Comparison of ENCODE assay signal across 18 cellular contexts in genomic region chr10:1156921-1157614, GRCh38.
DNase-seq lines count a peak whose midpoint lies in the region; ATAC-seq and TF ChIP-seq lines count a peak whose summit lies in the region.
"Had no signal": no experiment of that assay in that cellular context is flagged by ENCODE, and none has a peak within 500 bp of the region (broad histone marks: within the 10 kb centered on the region; RNA-seq: fewer than 3 reads in every experiment).

No MANE protein-coding gene starts in this region.

- H3K9me3 ChIP-seq in CD4-positive, alpha-beta T cell (ENCODE audit: control insufficient read depth, low read length): no peaks in the 10 kb centered on the region
- H3K9me3 ChIP-seq: A549 had no signal

- peak; percentile 37 for DNase-seq in activated effector memory CD4-positive, alpha-beta T cell treated with anti-CD3 and anti-CD28 coated beads, Interleukin-2, amount 50 U/mL, for 16 hours
- DNase-seq in activated effector memory CD4-positive, alpha-beta T cell treated with Interleukin-2 at 50 U/mL for 16 hours: no peak
- DNase-seq in ecto neural progenitor cell (ENCODE audit: low spot score) (peak; percentile 36), osteocyte (ENCODE audit: extremely low spot score, unreplicated experiment) (peak; percentile 71)
- DNase-seq in CD4-positive, alpha-beta T cell: no peak
- DNase-seq: DMS79; KG1; NCI-H1092; NCI-H345; NCI-H526 treated with DMSO at 0.1 percent for 48 hours; NK-92 treated with Interleukin-12 subunit alpha and Interleukin-12 subunit beta, amount 100 ng/mL, for 24 hours; OCI-M1 had no signal

- CTCF ChIA-PET in CD4-positive, alpha-beta T cell (lab: Charles Lee): no interaction called here

- H3K4me3 Mint-ChIP-seq in osteocyte (ENCODE audit: unreplicated experiment): no peak overlapping the region
- no peak overlapping the region for H3K4me3 Mint-ChIP-seq in CD4-positive, alpha-beta T cell

- H3K27me3 ChIP-seq in CD4-positive, alpha-beta T cell (ENCODE audit: control insufficient read depth, insufficient read depth, low read length): no peaks in the 10 kb centered on the region

- no peaks in the 10 kb centered on the region for H3K9me3 Mint-ChIP-seq in osteocyte (ENCODE audit: unreplicated experiment)
- H3K9me3 Mint-ChIP-seq in CD4-positive, alpha-beta T cell: no peaks in the 10 kb centered on the region

- POLR2A ChIA-PET in CD4-positive, alpha-beta T cell (lab: Charles Lee): no interaction called here

- no peak for TF ChIP-seq CTCF in osteocyte (IDR thresholded peaks at IDR 0.05)
- no peak for TF ChIP-seq CTCF in CD4-positive, alpha-beta T cell (IDR thresholded peaks at IDR 0.05)

- H3K27ac ChIP-seq in CD4-positive, alpha-beta T cell (ENCODE audit: low read depth, low read length): no peak overlapping the region
- H3K27ac ChIP-seq: A549, HL-60, RWPE1 had no signal

- H3K36me3 Mint-ChIP-seq in osteocyte (ENCODE audit: unreplicated experiment): no peaks in the 10 kb centered on the region
- no peaks in the 10 kb centered on the region for H3K36me3 Mint-ChIP-seq in CD4-positive, alpha-beta T cell (ENCODE audit: low read depth)

- no peaks in the 10 kb centered on the region for H3K4me1 Mint-ChIP-seq in osteocyte (ENCODE audit: unreplicated experiment)
- no peaks in the 10 kb centered on the region for H3K4me1 Mint-ChIP-seq in CD4-positive, alpha-beta T cell (ENCODE audit: low read depth)

- H3K27ac Mint-ChIP-seq in osteocyte (ENCODE audit: unreplicated experiment): no peak overlapping the region
- no peak overlapping the region for H3K27ac Mint-ChIP-seq in CD4-positive, alpha-beta T cell

- H3K27me3 Mint-ChIP-seq in osteocyte (ENCODE audit: unreplicated experiment): peaks cover 25% of the 10 kb centered on the region
- H3K27me3 Mint-ChIP-seq in CD4-positive, alpha-beta T cell: no peaks in the 10 kb centered on the region

- ATAC-seq in GM21423 (IDR thresholded peaks at IDR 0.05; ENCODE audit: unreplicated experiment): no peak
- no peak for ATAC-seq in CD4-positive, alpha-beta T cell (ENCODE audit: poor library complexity)
- no peak for ATAC-seq in GM18858 (IDR thresholded peaks at IDR 0.05; ENCODE audit: unreplicated experiment)
- ATAC-seq: A549, GM12878 had no signal

- intact Hi-C loops in CD4-positive, alpha-beta T cell (cut with DNase I, micrococcal nuclease): no loop called here

Comparison
In these comparisons a context has a peak if more than half of its experiments do, and no peak if none do; other contexts are left out.
1. DNase-seq: peak in activated effector memory CD4-positive, alpha-beta T cell treated with anti-CD3 and anti-CD28 coated beads, Interleukin-2, amount 50 U/mL, for 16 hours (single experiment), ecto neural progenitor cell (single experiment) and osteocyte (single experiment); none in activated effector memory CD4-positive, alpha-beta T cell treated with Interleukin-2 at 50 U/mL for 16 hours (single experiment) and CD4-positive, alpha-beta T cell (0 of 10).